11 cellular contexts compared by ENCODE assay signal in genomic region chr6:166168616-166169548, GRCh38. TPM values are rescaled to one million over a fixed set of nuclear protein-coding genes. Genes with fewer than 3 reads are reported as not detected.
DNase-seq lines count a peak whose midpoint lies in the region; ATAC-seq, FAIRE-seq and TF ChIP-seq lines count a peak whose summit lies in the region.
"Had no signal": no experiment of that assay in that cellular context is flagged by ENCODE, and none has a peak within 500 bp of the region (broad histone marks: within the 10 kb centered on the region; RNA-seq: fewer than 3 reads in every experiment).

No MANE protein-coding gene starts in this region.

- H4K20me1 ChIP-seq in astrocyte (ENCODE audit: insufficient read depth, low read length) = no peaks in the 10 kb centered on the region

- H3K27ac Mint-ChIP-seq in astrocyte (ENCODE audit: unreplicated experiment) (peak overlapping the region; percentile 37), type B pancreatic cell (peak overlapping the region; percentile 35)

- H3K27me3 Mint-ChIP-seq in astrocyte (ENCODE audit: low read depth, unreplicated experiment) (peaks cover 53% of the 10 kb centered on the region), type B pancreatic cell (peaks cover 42% of the 10 kb centered on the region)

- DNase-seq in cardiac muscle cell (ENCODE audit: low read depth in 1 of 2, low spot score in 1 of 2) (no peak), Right ventricle myocardium inferior (ENCODE audit: missing footprints) (no peak), astrocyte (ENCODE audit: low read depth) (no peak), type B pancreatic cell (ENCODE audit: extremely low spot score, unreplicated experiment) (no peak), T-helper 9 cell (no peak), NCI-H748 treated with DMSO at 0.1 percent for 48 hours (lab: John Stamatoyannopoulos, UW) (no peak), NCI-H2081 (lab: John Stamatoyannopoulos, UW) (no peak)
- DNase-seq: COR-L47, hypothalamus had no signal

- H3K9ac ChIP-seq in astrocyte (ENCODE audit: low read length) (no peak overlapping the region), muscle layer of colon (ENCODE audit: low read length) (no peak overlapping the region)

- no peak for TF ChIP-seq CTCF in cardiac muscle cell (IDR thresholded peaks at IDR 0.05; ENCODE audit: low read depth, low read length)
- no peak for TF ChIP-seq CTCF in astrocyte (IDR thresholded peaks at IDR 0.05; ENCODE audit: insufficient read depth, low read depth, low read length)
- TF ChIP-seq CTCF in type B pancreatic cell (conservative IDR thresholded peaks at IDR 0.05) = no peak

- H3K36me3 ChIP-seq in cardiac muscle cell (no peaks in the 10 kb centered on the region), astrocyte (ENCODE audit: insufficient read depth, low read length) (no peaks in the 10 kb centered on the region), muscle layer of colon (ENCODE audit: insufficient read depth, low read length) (no peaks in the 10 kb centered on the region)

- no peak for ATAC-seq in Right ventricle myocardium inferior

- FAIRE-seq in astrocyte (lab: Jason Lieb, UNC) = no peak
- FAIRE-seq: GM19239 had no signal

- no peak overlapping the region for H2AFZ ChIP-seq in astrocyte (ENCODE audit: low read depth, low read length)

- peak overlapping the region; percentile 27 for H3K4me3 ChIP-seq in cardiac muscle cell
- peak overlapping the region; percentile 5 for H3K4me3 ChIP-seq in astrocyte (ENCODE audit: insufficient read depth, low read depth, low read length)
- peak overlapping the region; percentile 13 to 49 for H3K4me3 ChIP-seq in muscle layer of colon (ENCODE audit: low read depth in 1 of 2, low read length in 2 of 2)

- H3K27ac ChIP-seq in cardiac muscle cell = no peak overlapping the region
- H3K27ac ChIP-seq in astrocyte (ENCODE audit: low read depth, low read length) = no peak overlapping the region
- no peak overlapping the region for H3K27ac ChIP-seq in muscle layer of colon (ENCODE audit: low read depth, low read length)

- H3K4me1 Mint-ChIP-seq in astrocyte (ENCODE audit: low read depth, unreplicated experiment) = peaks cover 4% of the 10 kb centered on the region
- peaks cover 6% of the 10 kb centered on the region for H3K4me1 Mint-ChIP-seq in type B pancreatic cell (ENCODE audit: unreplicated experiment)

- H3K27me3 ChIP-seq in cardiac muscle cell (peaks cover 100% of the 10 kb centered on the region), astrocyte (ENCODE audit: insufficient read depth, low read length) (peaks cover 80% of the 10 kb centered on the region), muscle layer of colon (ENCODE audit: control insufficient read depth in 1 of 2, insufficient read depth in 2 of 2, low read length in 2 of 2) (peaks cover 34 to 63% of the 10 kb centered on the region in 2 donors)

- peak overlapping the region; percentile 58 for H3K4me2 ChIP-seq in astrocyte (ENCODE audit: low read length)

- peak overlapping the region; percentile 70 for H3K4me3 Mint-ChIP-seq in astrocyte (ENCODE audit: unreplicated experiment)
- peak overlapping the region; percentile 91 for H3K4me3 Mint-ChIP-seq in type B pancreatic cell

- H3K36me3 Mint-ChIP-seq in astrocyte (ENCODE audit: low read depth, unreplicated experiment) = no peaks in the 10 kb centered on the region
- H3K36me3 Mint-ChIP-seq in type B pancreatic cell = no peaks in the 10 kb centered on the region

- H3K9me3 Mint-ChIP-seq in astrocyte (ENCODE audit: unreplicated experiment) (peaks cover 5% of the 10 kb centered on the region), type B pancreatic cell (no peaks in the 10 kb centered on the region)

- peaks cover 28% of the 10 kb centered on the region for H3K4me1 ChIP-seq in cardiac muscle cell (ENCODE audit: low read depth)
- H3K4me1 ChIP-seq in astrocyte (ENCODE audit: insufficient read depth, low read length) = no peaks in the 10 kb centered on the region
- no peaks in the 10 kb centered on the region for H3K4me1 ChIP-seq in muscle layer of colon (ENCODE audit: insufficient read depth, low read length)

- intact Hi-C loops in Right ventricle myocardium inferior (cut with DNase I) = no loop called here

- no peaks in the 10 kb centered on the region for H3K79me2 ChIP-seq in astrocyte (ENCODE audit: insufficient read depth, low read length)

- H3K9me3 ChIP-seq in cardiac muscle cell (ENCODE audit: low read depth) (no peaks in the 10 kb centered on the region), astrocyte (ENCODE audit: insufficient read depth, low read depth, low read length) (peaks cover 7% of the 10 kb centered on the region), muscle layer of colon (ENCODE audit: low read length) (no peaks in the 10 kb centered on the region)

RNA-seq across cellular contexts. Expression of gene TBXT, which starts 1.2 kb away (rescaled TPM):
- not detected in 2 replicates for total RNA-seq in cardiac muscle cell
- not detected in 2 replicates for polyA plus RNA-seq in cardiac muscle cell
- not detected for total RNA-seq in Right ventricle myocardium inferior
- total RNA-seq in astrocyte = not detected in 2 replicates
- 0.85 and 2.0 TPM in 2 replicates for total RNA-seq in type B pancreatic cell (ENCODE audit: low replicate concordance)
